Comparison of ENCODE assay signal across 8 cellular contexts in the genomic region with DNA sequence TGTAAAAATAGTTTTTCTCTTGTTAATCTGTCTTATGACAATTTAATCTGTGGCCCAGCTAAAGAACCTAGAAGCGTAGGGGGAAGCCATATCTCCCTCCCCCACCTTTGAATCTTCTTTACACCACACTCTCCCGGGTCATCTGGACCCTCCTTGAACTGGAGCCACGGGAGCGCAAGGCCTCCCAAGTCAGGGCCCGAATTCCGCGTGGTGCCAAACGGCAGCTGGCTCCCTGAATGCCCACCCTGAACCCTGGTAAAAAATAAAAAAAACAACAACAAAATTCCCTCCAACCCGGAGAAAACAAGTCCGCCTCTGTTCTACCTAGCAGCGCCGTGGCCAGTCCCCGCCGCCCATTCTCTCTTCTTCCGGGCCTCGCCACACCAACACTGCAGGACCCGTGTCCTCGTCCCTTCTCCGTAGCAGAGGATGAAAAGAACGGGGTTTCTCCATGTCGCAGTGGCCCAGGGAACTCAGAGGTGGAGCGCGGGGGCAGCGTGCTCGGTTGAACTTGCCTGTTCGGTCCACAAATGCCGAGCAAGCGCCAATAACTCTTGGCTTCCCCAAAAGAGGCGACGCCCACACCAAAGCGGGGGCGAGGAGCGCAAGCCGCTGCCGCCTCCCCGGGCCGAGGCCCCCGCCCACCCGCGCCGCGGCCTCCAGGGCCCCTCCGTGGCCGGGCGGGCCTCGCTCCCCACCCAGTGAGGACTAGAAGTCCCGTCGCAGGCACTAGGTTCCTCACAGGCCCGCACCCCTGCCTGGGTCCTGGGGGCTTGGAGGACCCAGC. TPM values are rescaled to one million over a fixed set of nuclear protein-coding genes. Genes with fewer than 3 reads are reported as not detected.
DNase-seq lines count a peak whose midpoint lies in the region; ATAC-seq lines count a peak whose summit lies in the region.

No MANE protein-coding gene starts in this region.

- peak overlapping the region; percentile 82 for H3K4me3 Mint-ChIP-seq in activated CD4-positive, alpha-beta memory T cell treated with anti-CD3 and anti-CD28 coated beads for 36 hours

- CTCF ChIA-PET in activated CD4-positive, alpha-beta memory T cell treated with anti-CD3 and anti-CD28 coated beads for 36 hours (lab: Charles Lee) = interaction anchor here (0.6 to 5.3 kb wide), 15 partner anchors 15 to 177 kb away, joined by 3 to 92 read pairs (median 5); partner anchors contain the start of genes FKBP9 and RP9

- POLR2A ChIA-PET in activated CD4-positive, alpha-beta memory T cell treated with anti-CD3 and anti-CD28 coated beads for 36 hours (lab: Charles Lee) = interaction anchor here (0.6 to 1.6 kb wide), 2 partner anchors 39 to 50 kb away, joined by 3 to 6 read pairs; partner anchors contain the start of gene KBTBD2

- intact Hi-C loops in activated CD4-positive, alpha-beta memory T cell treated with anti-CD3 and anti-CD28 coated beads for 36 hours (cut with micrococcal nuclease) = loop anchor here (1.0 to 5.0 kb wide), 4 partner anchors 37 to 445 kb away; partner anchors contain the start of genes AVL9 and RP9

- ATAC-seq in GM18517 (IDR thresholded peaks at IDR 0.05; ENCODE audit: unreplicated experiment) (peak; percentile 54), HG03025 (IDR thresholded peaks at IDR 0.05; ENCODE audit: low FRiP score, unreplicated experiment) (peak; percentile 54)

- H3K27ac Mint-ChIP-seq in activated CD4-positive, alpha-beta memory T cell treated with anti-CD3 and anti-CD28 coated beads for 36 hours = no peak overlapping the region

- H3K4me1 Mint-ChIP-seq in activated CD4-positive, alpha-beta memory T cell treated with anti-CD3 and anti-CD28 coated beads for 36 hours (ENCODE audit: low read depth) = peaks cover 10% of the 10 kb centered on the region

- H3K9me3 Mint-ChIP-seq in activated CD4-positive, alpha-beta memory T cell treated with anti-CD3 and anti-CD28 coated beads for 36 hours = peaks cover 4% of the 10 kb centered on the region

- DNase-seq in 8988T (peak; percentile 37), NCI-H526 treated with DMSO at 0.1 percent for 48 hours (lab: John Stamatoyannopoulos, UW) (peak; percentile 74), medulla oblongata (ENCODE audit: extremely low spot score) (peak; percentile 57)
- peak; percentile 64 for DNase-seq in activated CD4-positive, alpha-beta memory T cell treated with anti-CD3 and anti-CD28 coated beads for 36 hours
- DNase-seq in effector CD4-positive, alpha-beta T cell = peak; percentile 38
- DNase-seq in stimulated activated CD8-positive, alpha-beta memory T cell treated with anti-CD3 and anti-CD28 coated beads, Interleukin-15, amount 100 ng/mL, for 24 hours (ENCODE audit: low read depth) = peak; percentile 21

- H3K36me3 Mint-ChIP-seq in activated CD4-positive, alpha-beta memory T cell treated with anti-CD3 and anti-CD28 coated beads for 36 hours = peaks cover 2% of the 10 kb centered on the region

- peaks cover 3% of the 10 kb centered on the region for H3K27me3 Mint-ChIP-seq in activated CD4-positive, alpha-beta memory T cell treated with anti-CD3 and anti-CD28 coated beads for 36 hours

RNA-seq across cellular contexts. Expression of gene FKBP9, which starts 15.1 kb away (rescaled TPM):
- total RNA-seq in activated CD4-positive, alpha-beta memory T cell treated with anti-CD3 and anti-CD28 coated beads for 36 hours = under 1 TPM; 0.78 to 0.94 TPM

RNA-seq across cellular contexts. Expression of gene KBTBD2, which starts 50.6 kb away (rescaled TPM):
- 10 to 100 TPM; 25.0 to 27.6 TPM for total RNA-seq in activated CD4-positive, alpha-beta memory T cell treated with anti-CD3 and anti-CD28 coated beads for 36 hours

Comparison
In these comparisons a context has a peak if more than half of its experiments do, and no peak if none do; other contexts are left out.
1. Peak in every context shown above with its lines: DNase-seq and ATAC-seq.
2. DNase-seq: peak in every context shown above with its lines; median percentile 74 in NCI-H526 treated with DMSO at 0.1 percent for 48 hours; 64 in activated CD4-positive, alpha-beta memory T cell treated with anti-CD3 and anti-CD28 coated beads for 36 hours; 57 in medulla oblongata; 38 in effector CD4-positive, alpha-beta T cell; 37 in 8988T; 21 in stimulated activated CD8-positive, alpha-beta memory T cell treated with anti-CD3 and anti-CD28 coated beads, Interleukin-15, amount 100 ng/mL, for 24 hours.